Comparison of ENCODE assay signal across 8 cellular contexts in the genomic region with DNA sequence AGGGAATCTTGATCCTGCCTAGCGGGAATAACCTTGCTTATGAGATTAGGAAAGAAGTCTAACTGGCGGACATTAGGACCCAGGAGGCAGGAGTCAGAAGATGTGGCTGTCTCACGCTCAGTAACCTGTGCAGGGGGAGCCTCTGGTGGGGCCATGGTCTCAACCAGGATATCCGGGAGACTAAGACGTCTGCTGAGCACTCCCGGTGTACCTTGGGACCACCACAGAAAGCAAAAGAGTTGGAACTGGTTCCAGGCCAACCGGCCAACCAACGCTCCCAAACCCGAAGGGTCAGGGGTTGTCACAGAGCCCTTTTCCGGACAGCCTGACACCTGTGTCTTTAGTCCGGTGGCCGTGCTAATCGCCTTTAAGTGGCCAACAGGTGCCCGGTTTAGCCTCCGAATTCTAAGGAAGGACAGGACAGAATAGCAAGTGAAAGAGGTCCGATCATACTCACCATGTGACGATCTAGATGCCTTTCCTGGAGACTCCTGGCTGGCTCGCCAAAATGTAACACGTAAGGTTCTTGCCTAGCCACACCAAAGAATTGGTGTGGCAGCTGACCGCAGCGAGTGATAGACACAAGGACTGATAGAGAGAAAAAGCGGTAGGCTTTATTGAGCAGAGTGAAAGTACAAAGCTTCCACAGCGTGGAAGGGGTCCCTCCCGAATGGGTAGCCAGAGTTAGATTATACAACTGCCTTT.
DNase-seq lines count a peak whose midpoint lies in the region; ATAC-seq, FAIRE-seq and TF ChIP-seq lines count a peak whose summit lies in the region.

No MANE protein-coding gene starts in this region.

- no peaks in the 10 kb centered on the region for H3K36me3 Mint-ChIP-seq in type B pancreatic cell

- H3K79me1 ChIP-seq in IMR-90 (ENCODE audit: low read depth in 1 of 2, low read length in 2 of 2) (no peaks in the 10 kb centered on the region), mesendoderm (ENCODE audit: low read length) (no peaks in the 10 kb centered on the region)

- no peak overlapping the region for H3K4me3 Mint-ChIP-seq in type B pancreatic cell

- WGBS in IMR-90 (ENCODE audit: extremely low coverage in 2 of 2, insufficient read length in 1 of 2), 2 experiments = 46% methylated on average over 18 of the region's 24 CpGs; no CpG with 5 or more reads in 1 of the 2 experiments
- WGBS in mesendoderm (ENCODE audit: extremely low coverage, insufficient coverage, low lambda C conversion rate) = no CpG with 5 or more reads among the region's 24 CpGs

- H3K27ac ChIP-seq in IMR-90 (ENCODE audit: insufficient read depth, low read length) (no peak overlapping the region), brain microvascular endothelial cell (no peak overlapping the region), mesendoderm (ENCODE audit: low read depth, low read length) (no peak overlapping the region)

- H3K9ac ChIP-seq in IMR-90 (ENCODE audit: low read depth, low read length) (no peak overlapping the region), mesendoderm (ENCODE audit: low read length) (peak overlapping the region; percentile 40)

- TF ChIP-seq CTCF in AG10803 (conservative IDR thresholded peaks at IDR 0.05; ENCODE audit: low read length) (no peak), IMR-90 (conservative IDR thresholded peaks at IDR 0.05; ENCODE audit: low read depth, low read length) (no peak), brain microvascular endothelial cell (IDR thresholded peaks at IDR 0.05; ENCODE audit: low read depth, low read length, missing control alignments) (no peak), type B pancreatic cell (conservative IDR thresholded peaks at IDR 0.05) (no peak)

- H3K36me3 ChIP-seq in IMR-90 (ENCODE audit: control insufficient read depth, insufficient read depth, low read length) (no peaks in the 10 kb centered on the region), brain microvascular endothelial cell (replicated peaks) (no peaks in the 10 kb centered on the region), mesendoderm (ENCODE audit: control insufficient read depth, insufficient read depth, low read length) (no peaks in the 10 kb centered on the region)

- H3K4me2 ChIP-seq in IMR-90 (ENCODE audit: low read depth, low read length) (peak overlapping the region; percentile 25), mesendoderm (ENCODE audit: low read length) (peak overlapping the region; percentile 58)

- no peaks in the 10 kb centered on the region for H3K79me2 ChIP-seq in mesendoderm (ENCODE audit: control insufficient read depth, insufficient read depth, low read length)

- CTCF ChIA-PET in IMR-90 (lab: Yijun Ruan, JAX) = no interaction called here

- H2AFZ ChIP-seq in IMR-90 (replicated peaks; ENCODE audit: low read length, poor library complexity) = peak overlapping the region; percentile 84

- no peaks in the 10 kb centered on the region for H3K9me1 ChIP-seq in IMR-90 (ENCODE audit: insufficient read depth, low read length)

- ATAC-seq in GM19324 (IDR thresholded peaks at IDR 0.05; ENCODE audit: low FRiP score, unreplicated experiment) = peak; percentile 70
- peak; percentile 32; the same call in 1 of the 2 replicates for ATAC-seq in IMR-90 (ENCODE audit: low read depth)
- no peak for ATAC-seq in GM21367 (IDR thresholded peaks at IDR 0.05; ENCODE audit: unreplicated experiment)

- H2BK5ac ChIP-seq in IMR-90 (ENCODE audit: low read depth, low read length, poor library complexity, severe bottlenecking) (no peak overlapping the region), mesendoderm (ENCODE audit: low read length) (no peak overlapping the region)

- no peak overlapping the region for H3K14ac ChIP-seq in IMR-90 (replicated peaks; ENCODE audit: low read depth, low read length)

- H3K4ac ChIP-seq in IMR-90 (ENCODE audit: low read depth, low read length) (no peak overlapping the region), mesendoderm (ENCODE audit: low read depth, low read length) (no peak overlapping the region)

- H2AK9ac ChIP-seq in IMR-90 (replicated peaks; ENCODE audit: low read depth, low read length, poor library complexity) = no peak overlapping the region

- no peak for TF ChIP-seq RAD21 in IMR-90 (IDR thresholded peaks at IDR 0.05; ENCODE audit: low read length)

- in situ Hi-C loops in IMR-90 (cut with MboI; ENCODE audit: low sequenced_read_pairs) (no loop called here), brain microvascular endothelial cell (cut with HindIII; ENCODE audit: low pct_ligation_motif_present, low sequenced_read_pairs) (no loop called here)

- no peak overlapping the region for H4K91ac ChIP-seq in IMR-90 (ENCODE audit: insufficient read depth, low read depth, low read length)

- no peaks in the 10 kb centered on the region for H4K20me1 ChIP-seq in IMR-90 (ENCODE audit: insufficient read depth, low read length)

- H2AK5ac ChIP-seq in IMR-90 (ENCODE audit: low read depth, low read length) (no peak overlapping the region), mesendoderm (ENCODE audit: low read length) (no peak overlapping the region)

- POLR2A ChIA-PET in IMR-90 (lab: Charles Lee; ENCODE audit: unreplicated experiment) = no interaction called here

- H2BK20ac ChIP-seq in IMR-90 (ENCODE audit: low read depth, low read length) = no peak overlapping the region

- no peaks in the 10 kb centered on the region for H3K4me1 ChIP-seq in IMR-90 (ENCODE audit: control insufficient read depth, insufficient read depth, low read length)
- H3K4me1 ChIP-seq in mesendoderm (ENCODE audit: control insufficient read depth, low read depth, low read length) = peaks cover 8% of the 10 kb centered on the region

- H3K4me3 ChIP-seq in AG10803 (ENCODE audit: low read length) (peak overlapping the region; percentile 63), IMR-90 (ENCODE audit: insufficient read depth, low read depth, low read length) (peak overlapping the region; percentile 49), brain microvascular endothelial cell (ENCODE audit: low read depth, low read length) (peak overlapping the region; percentile 54), mesendoderm (ENCODE audit: low read length) (peak overlapping the region; percentile 57)

- H3K4me1 Mint-ChIP-seq in type B pancreatic cell (ENCODE audit: unreplicated experiment) = no peaks in the 10 kb centered on the region

- H3K27me3 Mint-ChIP-seq in type B pancreatic cell = no peaks in the 10 kb centered on the region

- H2BK120ac ChIP-seq in IMR-90 (ENCODE audit: low read depth, low read length) (no peak overlapping the region), mesendoderm (ENCODE audit: low read depth, low read length) (no peak overlapping the region)

- no TSS peak for BruUV-seq in IMR-90 (replicated peaks; lab: Mats Ljungman, UMichigan)

- no peak overlapping the region for H3K27ac Mint-ChIP-seq in type B pancreatic cell

- no peak overlapping the region for H4K5ac ChIP-seq in IMR-90 (ENCODE audit: low read depth, low read length)
- no peak overlapping the region for H4K5ac ChIP-seq in mesendoderm (ENCODE audit: low read length)

- no peaks in the 10 kb centered on the region for H3K9me3 Mint-ChIP-seq in type B pancreatic cell

- no peaks in the 10 kb centered on the region for H3K9me3 ChIP-seq in IMR-90 (ENCODE audit: control insufficient read depth, insufficient read depth, low read length)

- FAIRE-seq in urothelium cell line (lab: Jason Lieb, UNC) = no peak

- peaks cover 2% of the 10 kb centered on the region; the same call in 1 of the 2 replicates for H3K27me3 ChIP-seq in IMR-90 (ENCODE audit: control insufficient read depth, insufficient read depth, low read length)
- no peaks in the 10 kb centered on the region for H3K27me3 ChIP-seq in brain microvascular endothelial cell (replicated peaks)
- H3K27me3 ChIP-seq in mesendoderm (ENCODE audit: insufficient read depth, low read length, poor library complexity) = no peaks in the 10 kb centered on the region

- DNase-seq in AG10803 (ENCODE audit: low read depth) = peak; percentile 1
- DNase-seq in IMR-90 = no peak
- DNase-seq in brain microvascular endothelial cell = no peak
- DNase-seq in mesendoderm = peak; percentile 78
- no peak for DNase-seq in urothelium cell line (ENCODE audit: low spot score)
- DNase-seq in type B pancreatic cell (ENCODE audit: extremely low spot score, unreplicated experiment) = no peak

- dilution Hi-C loops in IMR-90 (cut with HindIII; ENCODE audit: low sequenced_read_pairs, unreplicated experiment) = no loop called here

- H2BK15ac ChIP-seq in IMR-90 (ENCODE audit: low read depth, low read length) (no peak overlapping the region), mesendoderm (replicated peaks; ENCODE audit: low read depth) (no peak overlapping the region)

- H3K56ac ChIP-seq in IMR-90 (ENCODE audit: extremely low read depth, insufficient read depth, low read length) (no peak overlapping the region), mesendoderm (ENCODE audit: low read length) (peak overlapping the region; percentile 62)

- no peak for TF ChIP-seq POLR2A in IMR-90 (IDR thresholded peaks at IDR 0.05; ENCODE audit: low read depth, low read length)

- H3K18ac ChIP-seq in IMR-90 (ENCODE audit: low read depth, low read length) (no peak overlapping the region), mesendoderm (ENCODE audit: low read length) (peak overlapping the region; percentile 31)

- no peak overlapping the region for H4K8ac ChIP-seq in IMR-90 (ENCODE audit: low read depth in 2 of 2, low read length in 2 of 2)
- H4K8ac ChIP-seq in mesendoderm (ENCODE audit: low read depth, low read length) = no peak overlapping the region

- intact Hi-C loops in IMR-90 (cut with micrococcal nuclease) = no loop called here

- no peak overlapping the region; the same call in 1 of the 2 replicates for H3K23ac ChIP-seq in IMR-90 (ENCODE audit: low read depth, low read length)
- H3K23ac ChIP-seq in mesendoderm (ENCODE audit: low read length) = no peak overlapping the region

TF ChIP-seq in IMR-90, 13 proteins besides CTCF, POLR2A, EP300 and RAD21 (continues in another document):
- no peak for TF ChIP-seq ELK1 (IDR thresholded peaks at IDR 0.05; ENCODE audit: borderline replicate concordance, low read depth, low read length)
- TF ChIP-seq USF2 (IDR thresholded peaks at IDR 0.05; ENCODE audit: low read depth, low read length) = no peak
- no peak for TF ChIP-seq NFE2L2 (IDR thresholded peaks at IDR 0.05; ENCODE audit: low read depth, low read length)

Comparison
In these comparisons a context has a peak if more than half of its experiments do, and no peak if none do; other contexts are left out.
1. DNase-seq: peak in AG10803 (single experiment) and mesendoderm (single experiment); none in IMR-90 (single experiment), brain microvascular endothelial cell (single experiment), urothelium cell line (single experiment) and type B pancreatic cell (single experiment).
2. Peak in every context shown above with its lines, with median percentiles within 50 percentile points of each other: H3K4me3 ChIP-seq.